Comparison of ENCODE assay signal across 8 cellular contexts in the genomic region with DNA sequence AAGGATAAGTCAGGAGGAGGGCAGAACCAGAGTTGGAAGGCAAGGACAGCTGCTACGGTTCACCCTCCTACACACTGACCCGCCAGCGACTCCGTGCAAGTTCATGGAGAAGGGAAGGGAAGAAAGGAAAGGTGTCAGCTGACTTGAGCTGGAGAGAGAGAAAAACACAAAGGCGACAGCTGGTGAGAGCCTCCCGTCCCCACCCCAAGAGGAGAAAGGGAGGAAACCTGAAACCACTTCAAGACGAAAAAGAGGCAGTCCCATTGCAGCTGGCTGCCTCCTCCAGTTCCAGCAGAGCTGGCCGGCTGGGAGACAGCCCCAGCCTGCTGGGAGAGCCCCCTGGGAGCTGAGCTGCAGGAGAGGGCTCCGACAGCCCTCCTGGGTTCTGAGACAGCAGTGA.
DNase-seq lines count a peak whose midpoint lies in the region; ATAC-seq and TF ChIP-seq lines count a peak whose summit lies in the region.

No MANE protein-coding gene starts in this region.

- WGBS in adrenal gland, 4 donors: 14 to 16% (median 16%) methylated on average over 8 to 9 of the region's 9 CpGs

- peak overlapping the region in 4 of 5 donors; percentile 30 to 68 (median 48) for H3K27ac ChIP-seq in adrenal gland

- H3K4me3 ChIP-seq in AG10803 (ENCODE audit: low read length): peak overlapping the region; percentile 41
- H3K4me3 ChIP-seq in adrenal gland: peak overlapping the region in 1 of 4 donors; percentile 11
- H3K4me3 ChIP-seq in iPS-15b (ENCODE audit: low read depth, low read length): peak overlapping the region; percentile 42

- H3K4me1 ChIP-seq in adrenal gland (replicated peaks in 1 of 2) (peaks cover 14 to 30% of the 10 kb centered on the region in 2 donors), iPS-15b (ENCODE audit: control insufficient read depth, insufficient read depth, low read length) (peaks cover 33% of the 10 kb centered on the region)

- TF ChIP-seq CTCF in AG10803 (conservative IDR thresholded peaks at IDR 0.05; ENCODE audit: low read length): no peak
- no peak for TF ChIP-seq CTCF in adrenal gland (IDR thresholded peaks at IDR 0.05)

- H3K9ac ChIP-seq in iPS-15b (ENCODE audit: low read depth, low read length): no peak overlapping the region

- TF ChIP-seq POLR2A in adrenal gland (IDR thresholded peaks at IDR 0.05): peak in 1 of 2 donors; percentile 19

- intact Hi-C loops in adrenal gland (cut with DNase I): no loop called here

- H3K9me3 ChIP-seq in adrenal gland (replicated peaks in 1 of 3): no peaks in the 10 kb centered on the region
- no peaks in the 10 kb centered on the region for H3K9me3 ChIP-seq in iPS-15b (ENCODE audit: control insufficient read depth, insufficient read depth, low read length)

- DNase-seq in AG10803 (ENCODE audit: low read depth) (peak; percentile 68), NCI-H1092 treated with DMSO at 0.1 percent for 48 hours (lab: John Stamatoyannopoulos, UW) (peak; percentile 85), adrenal gland (peak; percentile 33 to 79 (median 61)), stromal cell of bone marrow (ENCODE audit: low read depth) (peak; percentile 48)

- no peak for ATAC-seq in GM18502 (IDR thresholded peaks at IDR 0.05; ENCODE audit: poor library complexity, unreplicated experiment)
- ATAC-seq in HG02571 (IDR thresholded peaks at IDR 0.05; ENCODE audit: unreplicated experiment): no peak
- no peak for ATAC-seq in HG03442 (IDR thresholded peaks at IDR 0.05; ENCODE audit: unreplicated experiment)

- no peaks in the 10 kb centered on the region for H3K36me3 ChIP-seq in adrenal gland (replicated peaks in 1 of 2)
- H3K36me3 ChIP-seq in iPS-15b (ENCODE audit: control insufficient read depth, insufficient read depth, low read length): no peaks in the 10 kb centered on the region

- H3K27me3 ChIP-seq in adrenal gland (no peaks in the 10 kb centered on the region), iPS-15b (ENCODE audit: control insufficient read depth, insufficient read depth, low read length) (no peaks in the 10 kb centered on the region)
